Comparison of ENCODE assay signal across 8 cellular contexts in the genomic region with DNA sequence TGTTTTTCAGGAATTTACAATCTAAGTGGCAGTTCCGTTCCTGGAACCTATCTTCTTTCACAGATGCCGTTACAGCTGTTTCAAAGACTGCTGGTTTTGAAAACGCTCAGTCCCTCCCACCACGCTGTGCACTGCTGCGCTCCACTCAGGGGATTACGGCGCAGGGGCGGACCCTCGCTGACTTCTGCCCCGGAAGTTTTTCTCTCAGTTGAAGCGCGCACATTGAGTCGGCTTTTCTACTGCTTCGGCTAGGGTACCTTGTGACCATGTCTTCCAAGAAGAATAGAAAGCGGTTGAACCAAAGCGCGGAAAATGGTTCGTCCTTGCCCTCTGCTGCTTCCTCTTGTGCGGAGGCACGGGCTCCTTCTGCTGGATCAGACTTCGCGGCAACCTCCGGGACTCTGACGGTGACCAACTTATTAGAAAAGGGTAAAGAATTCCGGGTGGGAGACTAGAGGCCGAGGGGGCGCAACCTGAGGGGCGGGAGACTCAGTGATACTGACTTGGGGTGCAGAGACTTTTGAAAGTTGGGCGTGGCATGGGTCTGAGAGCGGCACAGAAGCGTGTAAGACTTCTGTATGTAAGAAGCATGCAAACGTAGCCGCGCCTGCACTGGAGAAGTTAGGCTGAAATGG. TPM values are rescaled to one million over a fixed set of nuclear protein-coding genes. Genes with fewer than 3 reads are reported as not detected.
A peak's percentile ranks its signal among the peaks of the same experiment; 100 is the strongest.
DNase-seq lines count a peak whose midpoint lies in the region; ATAC-seq, FAIRE-seq and TF ChIP-seq lines count a peak whose summit lies in the region.

No MANE protein-coding gene starts in this region.

- H4K20me1 ChIP-seq in keratinocyte (ENCODE audit: control insufficient read depth, extremely low read depth, insufficient read depth, low read length) = no peaks in the 10 kb centered on the region

- H3K4me1 ChIP-seq in keratinocyte (ENCODE audit: control insufficient read depth, extremely low read depth, insufficient read depth, low read length) = peaks cover 9% of the 10 kb centered on the region

- no peaks in the 10 kb centered on the region for H3K9me3 ChIP-seq in keratinocyte (ENCODE audit: control insufficient read depth, low read depth, low read length)

- H3K4me2 ChIP-seq in keratinocyte (ENCODE audit: control insufficient read depth, extremely low read depth, insufficient read depth, low read depth, low read length) = peak overlapping the region; percentile 89

- peak overlapping the region; percentile 94 for H2AFZ ChIP-seq in keratinocyte (ENCODE audit: control insufficient read depth, low read length)

- H3K27ac ChIP-seq in keratinocyte (ENCODE audit: control insufficient read depth, insufficient read depth, low read length) = peak overlapping the region; percentile 81

- TF ChIP-seq POLR2A in GM18951 (IDR thresholded peaks at IDR 0.05; ENCODE audit: extremely low read depth, insufficient read depth, insufficient read length) = peak; percentile 51

- no peaks in the 10 kb centered on the region for H3K27me3 ChIP-seq in keratinocyte (ENCODE audit: control insufficient read depth, extremely low read depth, insufficient read depth, low read length)

- ATAC-seq in HG03175 (IDR thresholded peaks at IDR 0.05; ENCODE audit: unreplicated experiment) = peak; percentile 96

- in situ Hi-C loops in GM18951 (cut with MboI; ENCODE audit: low sequenced_read_pairs, unreplicated experiment) = loop anchor here (25.0 kb wide), 1 partner anchor 311 kb away; the partner anchor contains the start of gene IL21

- peaks cover 32% of the 10 kb centered on the region for H3K79me2 ChIP-seq in keratinocyte (ENCODE audit: control insufficient read depth, insufficient read depth, low read length)

- peak; percentile 86 for DNase-seq in AG08395 (ENCODE audit: low spot score)
- peak; percentile 51 for DNase-seq in NCI-H345 treated with DMSO at 0.1 percent for 48 hours (lab: John Stamatoyannopoulos, UW; ENCODE audit: unreplicated experiment)
- peak; percentile 76 for DNase-seq in activated CD4-positive, CD25-positive, alpha-beta regulatory T cell treated with anti-CD3 and anti-CD28 coated beads, Interleukin-2, amount 50 U/mL, for 16 hours (ENCODE audit: low read depth, low spot score)
- DNase-seq in cerebellar cortex (ENCODE audit: low spot score) = peak; percentile 95
- peak; percentile 9 for DNase-seq in keratinocyte (ENCODE audit: low read depth, low spot score)
- DNase-seq in stimulated activated CD4-positive, alpha-beta T cell treated with anti-CD3 and anti-CD28 coated beads, Interleukin-15, amount 100 ng/mL, for 48 hours (ENCODE audit: low read depth in 2 of 2) = peak; percentile 77 to 84

- dilution Hi-C loops in keratinocyte (cut with MboI; ENCODE audit: extremely low pct_ligation_motif_present, low sequenced_read_pairs) = loop anchor here (25.0 kb wide), 1 partner anchor 161 kb away; no protein-coding TSS in a partner anchor

- no peaks in the 10 kb centered on the region for H3K9me1 ChIP-seq in keratinocyte (ENCODE audit: control insufficient read depth, extremely low read depth, insufficient read depth, low read length)

- peak; percentile 79 for FAIRE-seq in keratinocyte (lab: Jason Lieb, UNC)

- peak overlapping the region; percentile 85 for H3K9ac ChIP-seq in keratinocyte (ENCODE audit: control insufficient read depth, extremely low read depth, insufficient read depth, low read length)

- H3K36me3 ChIP-seq in keratinocyte (ENCODE audit: control insufficient read depth in 2 of 2, extremely low read depth in 1 of 2, insufficient read depth in 2 of 2, low read length in 2 of 2) = no peaks in the 10 kb centered on the region

- TF ChIP-seq CTCF in keratinocyte (optimal IDR thresholded peaks at IDR 0.05 in 1 of 3, IDR thresholded peaks at IDR 0.05 in 1 of 3, conservative IDR thresholded peaks at IDR 0.05 in 1 of 3; ENCODE audit: extremely low read depth in 1 of 3, insufficient read depth in 2 of 3, low read length in 3 of 3) = no peak

- H3K4me3 ChIP-seq in keratinocyte (ENCODE audit: control insufficient read depth in 2 of 3, extremely low read depth in 1 of 3, insufficient read depth in 2 of 3, low read depth in 1 of 3, low read length in 3 of 3) = peak overlapping the region; percentile 76 to 100 (median 88)

RNA-seq across cellular contexts. Expression of gene NUDT6, which starts 0.6 kb away (rescaled TPM):
- polyA plus RNA-seq in keratinocyte = 4.6 to 6.9 TPM (median 5.8 TPM) in 3 replicates
- polyA plus RNA-seq in keratinocyte (2011; ENCODE audit: low read depth) = 7.6 TPM
- 4.0 and 5.5 TPM in 2 replicates for polyA plus RNA-seq in keratinocyte (2011; cell fraction: cytosol; rRNA removed)
- polyA plus RNA-seq in keratinocyte (2011; cell fraction: nucleus; rRNA removed) = 6.9 and 7.0 TPM in 2 replicates
- 2.9 and 5.3 TPM in 2 replicates for polyA plus RNA-seq in keratinocyte (2012; ENCODE audit: low replicate concordance)
- polyA minus RNA-seq in keratinocyte = 1.0 to 2.1 TPM (median 2.0 TPM) in 3 replicates
- polyA minus RNA-seq in keratinocyte (2011; cell fraction: cytosol; rRNA and poly(A)+ RNA removed) = 3.3 TPM
- 1.6 and 1.8 TPM in 2 replicates for polyA minus RNA-seq in keratinocyte (2011; cell fraction: nucleus; rRNA and poly(A)+ RNA removed)

Comparison
In these comparisons a context has a peak if more than half of its experiments do, and no peak if none do; other contexts are left out.
1. Peak in every context shown above with its lines: DNase-seq, ATAC-seq, H3K4me3 ChIP-seq and H3K27ac ChIP-seq.
2. DNase-seq: peak in every context shown above with its lines; median percentile 95 in cerebellar cortex; 86 in AG08395; 80 in stimulated activated CD4-positive, alpha-beta T cell treated with anti-CD3 and anti-CD28 coated beads, Interleukin-15, amount 100 ng/mL, for 48 hours; 76 in activated CD4-positive, CD25-positive, alpha-beta regulatory T cell treated with anti-CD3 and anti-CD28 coated beads, Interleukin-2, amount 50 U/mL, for 16 hours; 51 in NCI-H345 treated with DMSO at 0.1 percent for 48 hours; 9 in keratinocyte.